In the genomic region with DNA sequence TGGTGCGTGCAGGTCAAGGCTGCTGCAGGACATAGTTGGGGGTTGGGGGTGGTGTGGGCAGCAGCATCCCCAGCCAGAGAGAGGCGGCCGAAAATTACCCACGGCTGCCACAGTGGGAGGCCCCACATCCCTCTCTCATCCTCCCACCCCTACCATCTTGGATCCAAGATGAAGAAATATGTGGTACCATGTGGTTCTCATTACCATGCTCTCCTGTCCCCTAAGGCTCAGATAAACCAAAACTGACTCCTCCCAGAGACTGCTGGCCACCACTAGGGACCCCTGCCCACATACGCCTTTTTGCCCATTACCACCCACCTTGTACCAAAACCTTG, we compare ENCODE assay signal across 11 cellular contexts.
DNase-seq lines count a peak whose midpoint lies in the region; ATAC-seq, FAIRE-seq and TF ChIP-seq lines count a peak whose summit lies in the region.
"Had no signal": no experiment of that assay in that cellular context is flagged by ENCODE, and none has a peak within 500 bp of the region (broad histone marks: within the 10 kb centered on the region; RNA-seq: fewer than 3 reads in every experiment).

No MANE protein-coding gene starts in this region.

- H3K9ac ChIP-seq in GM23248 (peak overlapping the region; percentile 91), astrocyte (ENCODE audit: low read length) (peak overlapping the region; percentile 94), smooth muscle cell (ENCODE audit: low read depth) (no peak overlapping the region)

- H2AFZ ChIP-seq in GM23248 (0 out of 2 replicates have a peak overlapping the region, but pooled peaks have one; percentile 3), astrocyte (ENCODE audit: low read depth, low read length) (no peak overlapping the region), smooth muscle cell (ENCODE audit: low read depth) (no peak overlapping the region)

- TF ChIP-seq CTCF in astrocyte (IDR thresholded peaks at IDR 0.05; ENCODE audit: insufficient read depth, low read depth, low read length) (no peak), left lung (IDR thresholded peaks at IDR 0.05) (no peak), smooth muscle cell (IDR thresholded peaks at IDR 0.05; ENCODE audit: borderline replicate concordance, insufficient read depth, poor library complexity, severe bottlenecking) (no peak)

- H3K27ac ChIP-seq in GM23248 = peak overlapping the region; percentile 99
- peak overlapping the region; percentile 99 for H3K27ac ChIP-seq in astrocyte (ENCODE audit: low read depth, low read length)
- H3K27ac ChIP-seq in left lung = peak overlapping the region; percentile 78 to 89
- peak overlapping the region; percentile 99 for H3K27ac ChIP-seq in smooth muscle cell (ENCODE audit: low read depth)
- H3K27ac ChIP-seq: WERI-Rb-1 had no signal

- 19 to 22% methylated on average over 5 of the region's 5 CpGs for WGBS in GM23248 (ENCODE audit: low coverage in 1 of 2, low lambda C conversion rate in 2 of 2, missing lambda C conversion rate in 2 of 2), 2 experiments
- 68% methylated on average over 5 of the region's 5 CpGs for WGBS in smooth muscle cell (ENCODE audit: low lambda C conversion rate)

- no peaks in the 10 kb centered on the region for H3K27me3 Mint-ChIP-seq in astrocyte (ENCODE audit: low read depth, unreplicated experiment)

- ATAC-seq in left lung = no peak
- no peak for ATAC-seq in HG02623 (IDR thresholded peaks at IDR 0.05; ENCODE audit: unreplicated experiment)
- ATAC-seq in HG02938 (IDR thresholded peaks at IDR 0.05; ENCODE audit: unreplicated experiment) = no peak

- no peak overlapping the region for H3K4me3 Mint-ChIP-seq in astrocyte (ENCODE audit: unreplicated experiment)

- no peaks in the 10 kb centered on the region for H4K20me1 ChIP-seq in GM23248 (ENCODE audit: insufficient read depth)
- no peaks in the 10 kb centered on the region for H4K20me1 ChIP-seq in astrocyte (ENCODE audit: insufficient read depth, low read length)
- H4K20me1 ChIP-seq in smooth muscle cell (ENCODE audit: low read depth) = peaks cover 17% of the 10 kb centered on the region

- intact Hi-C loops in left lung (cut with DNase I) = no loop called here

- no peaks in the 10 kb centered on the region for H3K9me2 ChIP-seq in GM23248 (ENCODE audit: insufficient read depth)

- H3K9me3 Mint-ChIP-seq in astrocyte (ENCODE audit: unreplicated experiment) = no peaks in the 10 kb centered on the region

- H3K36me3 ChIP-seq in GM23248 (ENCODE audit: low read depth) = no peaks in the 10 kb centered on the region
- H3K36me3 ChIP-seq in astrocyte (ENCODE audit: insufficient read depth, low read length) = peaks cover 3% of the 10 kb centered on the region
- H3K36me3 ChIP-seq in left lung = no peaks in the 10 kb centered on the region
- H3K36me3 ChIP-seq in smooth muscle cell (ENCODE audit: low read depth) = no peaks in the 10 kb centered on the region

- H3K27me3 ChIP-seq in GM23248 (replicated peaks; ENCODE audit: insufficient read depth) = no peaks in the 10 kb centered on the region
- H3K27me3 ChIP-seq in astrocyte (ENCODE audit: insufficient read depth, low read length) = no peaks in the 10 kb centered on the region
- no peaks in the 10 kb centered on the region for H3K27me3 ChIP-seq in left lung
- H3K27me3 ChIP-seq in smooth muscle cell (ENCODE audit: low read depth) = no peaks in the 10 kb centered on the region

- H3K4me1 ChIP-seq in GM23248 (ENCODE audit: insufficient read depth) = peaks cover 77% of the 10 kb centered on the region
- peaks cover 79% of the 10 kb centered on the region for H3K4me1 ChIP-seq in astrocyte (ENCODE audit: insufficient read depth, low read length)
- peaks cover 73 to 87% of the 10 kb centered on the region in 2 donors for H3K4me1 ChIP-seq in left lung
- H3K4me1 ChIP-seq in smooth muscle cell (ENCODE audit: low read depth) = peaks cover 17% of the 10 kb centered on the region

- H3K4me2 ChIP-seq in GM23248 (ENCODE audit: unreplicated experiment) = peak overlapping the region; percentile 67
- peak overlapping the region; percentile 60 for H3K4me2 ChIP-seq in astrocyte (ENCODE audit: low read length)
- peak overlapping the region; percentile 42 for H3K4me2 ChIP-seq in smooth muscle cell

- H3K4me1 Mint-ChIP-seq in astrocyte (ENCODE audit: low read depth, unreplicated experiment) = peaks cover 62% of the 10 kb centered on the region

- DNase-seq in GM23248 (peak; percentile 32), astrocyte (ENCODE audit: low read depth) (no peak), left lung (no peak), smooth muscle cell (lab: John Stamatoyannopoulos, UW; ENCODE audit: unreplicated experiment) (no peak), KG1 (lab: John Stamatoyannopoulos, UW) (no peak), NCI-H524 (lab: John Stamatoyannopoulos, UW) (no peak)
- DNase-seq: RPMI8226; stimulated activated CD4-positive, alpha-beta T cell treated with anti-CD3 and anti-CD28 coated beads, Interleukin-1b, Interleukin-23, amount 100 ng/mL, for 48 hours; WERI-Rb-1 had no signal

- H3K79me2 ChIP-seq in GM23248 (ENCODE audit: insufficient read depth) (peaks cover 17% of the 10 kb centered on the region; the same call in 1 of the 2 replicates), astrocyte (ENCODE audit: insufficient read depth, low read length) (peaks cover 20% of the 10 kb centered on the region), smooth muscle cell (ENCODE audit: low read depth) (no peaks in the 10 kb centered on the region)

- in situ Hi-C loops in GM23248 (cut with MboI) = no loop called here

- H3K9me3 ChIP-seq in GM23248 (ENCODE audit: low read depth) = no peaks in the 10 kb centered on the region
- H3K9me3 ChIP-seq in astrocyte (ENCODE audit: insufficient read depth, low read depth, low read length) = no peaks in the 10 kb centered on the region
- H3K9me3 ChIP-seq in left lung = no peaks in the 10 kb centered on the region
- no peaks in the 10 kb centered on the region for H3K9me3 ChIP-seq in smooth muscle cell (replicated peaks; ENCODE audit: low read depth)

- H3K36me3 Mint-ChIP-seq in astrocyte (ENCODE audit: low read depth, unreplicated experiment) = peaks cover 28% of the 10 kb centered on the region

- peaks cover 59% of the 10 kb centered on the region for H3F3A ChIP-seq in GM23248 (ENCODE audit: insufficient read depth)
- peaks cover 29% of the 10 kb centered on the region for H3F3A ChIP-seq in smooth muscle cell (ENCODE audit: low read depth)

- peak overlapping the region; percentile 33 for H3K4me3 ChIP-seq in GM23248
- no peak overlapping the region for H3K4me3 ChIP-seq in astrocyte (ENCODE audit: insufficient read depth, low read depth, low read length)
- no peak overlapping the region for H3K4me3 ChIP-seq in left lung
- no peak overlapping the region for H3K4me3 ChIP-seq in smooth muscle cell

- no peak for FAIRE-seq in astrocyte (lab: Jason Lieb, UNC)

- H3K27ac Mint-ChIP-seq in astrocyte (ENCODE audit: unreplicated experiment) = no peak overlapping the region
